ENCODE assay signal across 20 cellular contexts in genomic region chr9:93864029-93864428, GRCh38.
"Had no signal": no experiment of that assay in that cellular context is flagged by ENCODE, and none has a peak within 500 bp of the region (broad histone marks: within the 10 kb centered on the region; RNA-seq: fewer than 3 reads in every experiment).

No MANE protein-coding gene starts in this region.

- H3K36me3 Mint-ChIP-seq: natural killer cell treated with Interleukin-12 subunit alpha and Interleukin-12 subunit beta and Interleukin-15 and Interleukin-18, amount 100 ng/mL, for 72 hours had no signal

- H3K27ac Mint-ChIP-seq: activated CD4-positive, alpha-beta T cell treated with anti-CD3 and anti-CD28 coated beads, Interleukin-2, amount 10 ng/mL, durations not matched to agents 24 days and 14 days; activated CD8-positive, alpha-beta T cell treated with anti-CD3 and anti-CD28 coated beads for 36 hours; activated naive CD4-positive, alpha-beta T cell treated with anti-CD3 and anti-CD28 coated beads for 36 hours; activated naive CD8-positive, alpha-beta T cell treated with anti-CD3 and anti-CD28 coated beads, Interleukin-2, amount 50 U/mL, for 24 hours; activated T-cell treated with anti-CD3 and anti-CD28 coated beads, Interleukin-2, amount 50 U/mL, for 24 hours; natural killer cell treated with Interleukin-12 subunit alpha and Interleukin-12 subunit beta and Interleukin-15 and Interleukin-18, amount 100 ng/mL, for 72 hours had no signal

- H3K27ac ChIP-seq: breast epithelium, prostate gland, right atrium auricular region, suprapubic skin, transverse colon, vagina had no signal

- H3K4me1 ChIP-seq: breast epithelium, prostate gland, suprapubic skin, transverse colon had no signal

- FAIRE-seq: astrocyte, keratinocyte had no signal

- H3K9me3 Mint-ChIP-seq: activated CD4-positive, alpha-beta T cell treated with anti-CD3 and anti-CD28 coated beads, Interleukin-2, amount 10 ng/mL, durations not matched to agents 24 days and 14 days; activated CD8-positive, alpha-beta T cell treated with anti-CD3 and anti-CD28 coated beads for 36 hours; activated naive CD4-positive, alpha-beta T cell treated with anti-CD3 and anti-CD28 coated beads for 36 hours; activated naive CD8-positive, alpha-beta T cell treated with anti-CD3 and anti-CD28 coated beads, Interleukin-2, amount 50 U/mL, for 24 hours; activated T-cell treated with anti-CD3 and anti-CD28 coated beads, Interleukin-2, amount 50 U/mL, for 24 hours; natural killer cell treated with Interleukin-12 subunit alpha and Interleukin-12 subunit beta and Interleukin-15 and Interleukin-18, amount 100 ng/mL, for 72 hours had no signal

- H3K4me1 Mint-ChIP-seq: activated CD4-positive, alpha-beta T cell treated with anti-CD3 and anti-CD28 coated beads, Interleukin-2, amount 10 ng/mL, durations not matched to agents 24 days and 14 days; activated naive CD8-positive, alpha-beta T cell treated with anti-CD3 and anti-CD28 coated beads, Interleukin-2, amount 50 U/mL, for 24 hours had no signal

- H3K4me3 ChIP-seq: breast epithelium, lung, prostate gland, right atrium auricular region, suprapubic skin, transverse colon, vagina had no signal

- H3K27me3 ChIP-seq: vagina had no signal

- H3K36me3 ChIP-seq: breast epithelium, prostate gland, right atrium auricular region, suprapubic skin, transverse colon, vagina had no signal

- DNase-seq: activated CD8-positive, alpha-beta T cell treated with anti-CD3 and anti-CD28 coated beads for 36 hours; activated naive CD4-positive, alpha-beta T cell treated with anti-CD3 and anti-CD28 coated beads for 36 hours; activated naive CD8-positive, alpha-beta T cell treated with anti-CD3 and anti-CD28 coated beads, Interleukin-2, amount 50 U/mL, for 24 hours; activated T-cell treated with anti-CD3 and anti-CD28 coated beads, Interleukin-2, amount 50 U/mL, for 24 hours; cerebellar nuclear complex; effector CD4-positive, alpha-beta T cell; hypothalamus; stimulated activated CD4-positive, alpha-beta T cell treated with anti-CD3 and anti-CD28 coated beads, Interleukin-2, amount 100 ng/mL, for 24 hours; stimulated activated naive CD8-positive, alpha-beta T cell treated with anti-CD3 and anti-CD28 coated beads, Interleukin-15, Interleukin-2, amounts not matched to agents 100 U/mL and 50 U/mL, for 24 hours; transverse colon had no signal

- H3K9me3 ChIP-seq: prostate gland, right atrium auricular region, suprapubic skin, transverse colon, vagina had no signal

- H3K4me3 Mint-ChIP-seq: activated CD4-positive, alpha-beta T cell treated with anti-CD3 and anti-CD28 coated beads, Interleukin-2, amount 10 ng/mL, durations not matched to agents 24 days and 14 days; activated CD8-positive, alpha-beta T cell treated with anti-CD3 and anti-CD28 coated beads for 36 hours; activated naive CD4-positive, alpha-beta T cell treated with anti-CD3 and anti-CD28 coated beads for 36 hours; activated naive CD8-positive, alpha-beta T cell treated with anti-CD3 and anti-CD28 coated beads, Interleukin-2, amount 50 U/mL, for 24 hours; activated T-cell treated with anti-CD3 and anti-CD28 coated beads, Interleukin-2, amount 50 U/mL, for 24 hours; natural killer cell treated with Interleukin-12 subunit alpha and Interleukin-12 subunit beta and Interleukin-15 and Interleukin-18, amount 100 ng/mL, for 72 hours had no signal
